In the genomic region with DNA sequence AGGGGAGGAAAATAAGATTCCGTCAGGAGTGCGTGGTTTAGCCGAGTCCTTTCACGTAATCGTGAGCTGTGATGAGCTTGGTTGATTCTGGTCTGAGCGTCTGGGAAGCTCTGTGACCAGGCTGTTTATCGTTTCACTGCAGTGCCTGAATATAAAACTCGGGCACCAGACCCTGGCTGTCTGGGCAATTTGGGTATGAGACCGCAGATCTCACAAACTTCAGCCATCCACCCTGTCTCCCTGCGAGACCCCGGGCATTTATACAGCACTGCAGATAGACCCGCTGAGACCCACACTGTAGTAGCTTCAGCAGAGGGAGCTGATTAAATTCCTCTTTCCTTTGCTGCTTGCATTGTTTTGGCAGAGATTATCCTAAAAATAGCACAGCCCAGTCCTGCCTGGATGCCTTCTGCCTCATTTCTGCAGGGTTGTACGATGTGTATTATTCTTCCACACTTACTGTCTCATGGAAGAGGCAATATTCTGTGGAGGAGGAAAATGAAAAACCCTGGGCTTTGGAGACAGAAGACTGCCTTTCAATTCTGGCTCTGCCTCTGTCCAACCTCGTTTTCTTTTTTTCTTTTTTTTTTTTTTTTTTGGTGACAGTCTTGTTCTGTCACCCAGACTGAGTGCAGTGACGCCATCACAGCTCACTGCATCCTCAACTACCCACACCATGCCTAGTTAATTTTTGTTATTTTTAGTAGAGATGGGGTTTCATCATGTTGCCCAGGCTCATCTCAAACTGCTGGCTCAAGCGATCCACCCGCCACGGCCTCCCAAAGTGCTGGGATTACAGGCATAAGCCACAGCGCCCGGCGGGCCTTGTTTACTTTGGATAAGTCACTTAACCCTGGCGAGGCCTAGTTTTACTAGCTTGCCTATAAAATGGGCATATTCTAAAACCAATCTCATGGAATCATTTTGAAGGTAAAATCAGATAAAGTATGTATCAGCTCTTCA, we compare ENCODE assay signal across 10 cellular contexts.
DNase-seq lines count a peak whose midpoint lies in the region; ATAC-seq and TF ChIP-seq lines count a peak whose summit lies in the region.
"Had no signal": no experiment of that assay in that cellular context is flagged by ENCODE, and none has a peak within 500 bp of the region (broad histone marks: within the 10 kb centered on the region; RNA-seq: fewer than 3 reads in every experiment).

No MANE protein-coding gene starts in this region.

- no peaks in the 10 kb centered on the region for H3K36me3 ChIP-seq in stomach
- H3K36me3 ChIP-seq: spleen had no signal

- TF ChIP-seq CTCF in stomach (IDR thresholded peaks at IDR 0.05): no peak

- 35 to 48% (median 38%) methylated on average over 22 of the region's 22 CpGs for WGBS in stomach, 5 donors

- no peak for TF ChIP-seq POLR2A in stomach (IDR thresholded peaks at IDR 0.05)

- H3K4me1 ChIP-seq in stomach: peaks cover 0 to 18% (median 10%) of the 10 kb centered on the region in 4 donors
- H3K4me1 ChIP-seq: spleen had no signal

- H3K9me3 ChIP-seq in stomach: no peaks in the 10 kb centered on the region
- H3K9me3 ChIP-seq: spleen had no signal

- intact Hi-C loops in stomach (cut with DNase I; ENCODE audit: low total_unique reads): no loop called here

- DNase-seq in GM03348 (ENCODE audit: low spot score) (peak; percentile 67), cerebellar cortex (ENCODE audit: low spot score) (peak; percentile 89), kidney glomerular epithelial cell (lab: John Stamatoyannopoulos, UW) (peak; percentile 5), stomach (no peak), islet precursor cell (no peak), COR-L47 (lab: John Stamatoyannopoulos, UW) (no peak)
- DNase-seq in stimulated activated CD4-positive, alpha-beta T cell treated with anti-CD3 and anti-CD28 coated beads, Interleukin-4, amount 100 ng/mL, for 4 hours: no peak
- DNase-seq: NCI-H446 treated with DMSO at 0.1 percent for 48 hours, spleen had no signal

- no peak for ATAC-seq in GM21717 (IDR thresholded peaks at IDR 0.05; ENCODE audit: unreplicated experiment)

- peak overlapping the region; percentile 19 to 32 (median 28) for H3K4me3 ChIP-seq in stomach

- no peaks in the 10 kb centered on the region for H3K27me3 ChIP-seq in stomach

- no peak for TF ChIP-seq EP300 in stomach (IDR thresholded peaks at IDR 0.05)

- H3K27ac ChIP-seq in stomach: peak overlapping the region in 1 of 5 donors; percentile 70
- H3K27ac ChIP-seq: spleen had no signal

Comparison
In these comparisons a context has a peak if more than half of its experiments do, and no peak if none do; other contexts are left out.
1. DNase-seq: peak in GM03348 (single experiment), cerebellar cortex (single experiment) and kidney glomerular epithelial cell (single experiment); none in stomach (single experiment), stimulated activated CD4-positive, alpha-beta T cell treated with anti-CD3 and anti-CD28 coated beads, Interleukin-4, amount 100 ng/mL, for 4 hours (0 of 2), islet precursor cell (single experiment) and COR-L47 (single experiment).